ENCODE assay signal across 9 cellular contexts in genomic region chr19:16449330-16449961, GRCh38. TPM values are rescaled to one million over a fixed set of nuclear protein-coding genes. Genes with fewer than 3 reads are reported as not detected.
DNase-seq lines count a peak whose midpoint lies in the region; ATAC-seq, FAIRE-seq and TF ChIP-seq lines count a peak whose summit lies in the region.
"Had no signal": no experiment of that assay in that cellular context is flagged by ENCODE, and none has a peak within 500 bp of the region (broad histone marks: within the 10 kb centered on the region; RNA-seq: fewer than 3 reads in every experiment).

No MANE protein-coding gene starts in this region.

- 1% methylated on average over 6 of the region's 6 CpGs for WGBS in GM12878 (ENCODE audit: insufficient coverage, insufficient replicate concordance, low lambda C conversion rate, missing lambda C conversion rate)
- WGBS in gastroesophageal sphincter (ENCODE audit: low coverage in 1 of 2), 2 donors = 72 to 89% methylated on average over 5 to 6 of the region's 6 CpGs
- whole genome bisulfite sequencing in testis, 2 donors = 81 to 90% methylated on average over 6 of the region's 6 CpGs

- no peaks in the 10 kb centered on the region for H4K20me1 ChIP-seq in GM12878 (ENCODE audit: control insufficient read depth, insufficient read depth)

- in situ Hi-C loops in GM12878 (cut with MboI) = no loop called here

- H3K27ac ChIP-seq in GM12878 (ENCODE audit: control insufficient read depth, insufficient read depth) = peak overlapping the region; percentile 99
- H3K27ac ChIP-seq in gastroesophageal sphincter = no peak overlapping the region
- no peak overlapping the region for H3K27ac ChIP-seq in testis

- peaks cover 48 to 60% (median 49%) of the 10 kb centered on the region in 3 donors for H3K4me1 Mint-ChIP-seq in IgD-negative memory B cell

- RAD21 ChIA-PET in GM12878 (lab: Charles Lee; ENCODE audit: unreplicated experiment) = interaction anchor here (1.0 to 2.2 kb wide), 3 partner anchors 10 to 47 kb away, joined by 3 to 4 read pairs (median 3); partner anchors contain the start of genes C19orf44 and CALR3

- H3K9me3 ChIP-seq in GM12878 (replicated peaks; ENCODE audit: control insufficient read depth, insufficient read depth, low read length) (no peaks in the 10 kb centered on the region), gastroesophageal sphincter (no peaks in the 10 kb centered on the region), testis (no peaks in the 10 kb centered on the region)

- FAIRE-seq in GM12878 (lab: Jason Lieb, UNC) = peak; percentile 81

- H3K27ac Mint-ChIP-seq in IgD-negative memory B cell = peak overlapping the region; percentile 84 to 94 (median 90)

- peaks cover 67% of the 10 kb centered on the region for H3K4me1 ChIP-seq in GM12878 (ENCODE audit: control insufficient read depth, insufficient read depth, low read length)
- peaks cover 0 to 52% (median 22%) of the 10 kb centered on the region in 3 donors for H3K4me1 ChIP-seq in gastroesophageal sphincter
- peaks cover 26% of the 10 kb centered on the region for H3K4me1 ChIP-seq in testis

- DNase-seq in CD1c-positive myeloid dendritic cell (ENCODE audit: extremely low spot score) (peak; percentile 40), GM12878 (ENCODE audit: low read depth, low spot score) (peak; percentile 95), NCI-H2081 treated with DMSO at 0.1 percent for 48 hours (lab: John Stamatoyannopoulos, UW) (no peak), testis (no peak)

- no TSS peak for BruUV-seq in GM12878 (replicated peaks; lab: Mats Ljungman, UMichigan)

- CTCF ChIA-PET in GM12878 (lab: Yijun Ruan, JAX) = interaction anchor here (0.6 to 1.3 kb wide), 5 partner anchors 15 to 268 kb away, joined by 3 to 4 read pairs (median 3); no protein-coding TSS in a partner anchor

- peak overlapping the region; percentile 18; the same call in 1 of the 2 replicates for H3K4me3 ChIP-seq in GM12878
- no peak overlapping the region for H3K4me3 ChIP-seq in gastroesophageal sphincter
- no peak overlapping the region for H3K4me3 ChIP-seq in testis

- TF ChIP-seq EP300 in GM12878 (IDR thresholded peaks at IDR 0.05; ENCODE audit: borderline replicate concordance in 1 of 2, control insufficient read depth in 1 of 2, low read depth in 2 of 2, low read length in 2 of 2) (peak; percentile 94 to 97), gastroesophageal sphincter (IDR thresholded peaks at IDR 0.05) (no peak)

- TF ChIP-seq CTCF in GM12878 (IDR thresholded peaks at IDR 0.05 in 2 of 3, conservative IDR thresholded peaks at IDR 0.05 in 1 of 3; ENCODE audit: control insufficient read depth in 2 of 3, extremely low read depth in 1 of 3, insufficient read depth in 1 of 3, low read depth in 3 of 3, low read length in 3 of 3) (no peak), gastroesophageal sphincter (IDR thresholded peaks at IDR 0.05) (no peak), testis (IDR thresholded peaks at IDR 0.05) (no peak)

- peak overlapping the region; percentile 39 for H3K9ac ChIP-seq in GM12878 (ENCODE audit: control insufficient read depth, insufficient read depth, low read length)

- peak overlapping the region; percentile 65 for H3K4me2 ChIP-seq in GM12878 (ENCODE audit: control insufficient read depth, insufficient read depth)

- H2AFZ ChIP-seq in GM12878 (ENCODE audit: control insufficient read depth, low read depth, low read length) = no peak overlapping the region

- intact Hi-C loops in GM12878 (cut with micrococcal nuclease; ENCODE audit: unreplicated experiment) = loop anchor here (5.0 to 10.0 kb wide), 3 partner anchors 95 to 372 kb away; partner anchors contain the start of genes CHERP, RAB8A and TPM4
- intact Hi-C loops in testis (cut with DNase I; ENCODE audit: low total_unique reads) = no loop called here

- POLR2A ChIA-PET in GM12878 (lab: Charles Lee) = interaction anchor here (1.1 kb wide), 2 partner anchors 16 to 138 kb away, joined by 3 to 4 read pairs; no protein-coding TSS in a partner anchor

- SMC1A ChIA-PET in GM12878 (lab: Charles Lee; ENCODE audit: uncharacterized antibody, unreplicated experiment) = interaction anchor here (0.7 to 1.8 kb wide), 6 partner anchors 11 to 308 kb away, joined by 3 to 8 read pairs (median 4); no protein-coding TSS in a partner anchor

- TF ChIP-seq RAD21 in GM12878 (IDR thresholded peaks at IDR 0.05; ENCODE audit: insufficient read depth, low read depth, low read length) = no peak

- no peaks in the 10 kb centered on the region for H3K36me3 ChIP-seq in GM12878 (ENCODE audit: control insufficient read depth in 2 of 2, insufficient read depth in 2 of 2, low read length in 1 of 2)
- H3K36me3 ChIP-seq in gastroesophageal sphincter = no peaks in the 10 kb centered on the region
- no peaks in the 10 kb centered on the region for H3K36me3 ChIP-seq in testis (ENCODE audit: low read depth, missing control alignments)

- H3K9me3 Mint-ChIP-seq in IgD-negative memory B cell = peaks cover 0 to 3% (median 0%) of the 10 kb centered on the region in 3 donors

- H3K36me3 Mint-ChIP-seq in IgD-negative memory B cell = peaks cover 9% of the 10 kb centered on the region

- H3K4me3 Mint-ChIP-seq in IgD-negative memory B cell = peak overlapping the region; percentile 12 to 85 (median 72)

- peak; percentile 40 for ATAC-seq in GM19035 (IDR thresholded peaks at IDR 0.05; ENCODE audit: unreplicated experiment)
- peak; percentile 70 for ATAC-seq in GM12878
- no peak for ATAC-seq in gastroesophageal sphincter
- no peak for ATAC-seq in HG03095 (IDR thresholded peaks at IDR 0.05; ENCODE audit: unreplicated experiment)

- peaks cover 72% of the 10 kb centered on the region for H3K79me2 ChIP-seq in GM12878 (ENCODE audit: control insufficient read depth, insufficient read depth, low read length)

- no peak for TF ChIP-seq POLR2A in GM12878 (IDR thresholded peaks at IDR 0.05; ENCODE audit: low read depth, low read length)
- TF ChIP-seq POLR2A in gastroesophageal sphincter (IDR thresholded peaks at IDR 0.05) = no peak
- TF ChIP-seq POLR2A in testis (IDR thresholded peaks at IDR 0.05) = no peak

- no peaks in the 10 kb centered on the region; a peak in 1 of 4 replicates for H3K27me3 ChIP-seq in GM12878 (replicated peaks in 1 of 2; ENCODE audit: control insufficient read depth in 2 of 2, insufficient read depth in 2 of 2, low read length in 1 of 2)
- no peaks in the 10 kb centered on the region for H3K27me3 ChIP-seq in gastroesophageal sphincter
- H3K27me3 ChIP-seq in testis = no peaks in the 10 kb centered on the region

- peaks cover 2% of the 10 kb centered on the region for H3K27me3 Mint-ChIP-seq in IgD-negative memory B cell

RNA-seq across cellular contexts. Expression of gene EPS15L1, which starts 22.3 kb away (rescaled TPM):
- polyA plus RNA-seq in IgD-negative memory B cell (28.5 TPM), GM12878 (2011; rRNA removed) (7.2 and 19.1 TPM in 2 replicates), GM12878 (2014; fragmentation: Illumina TruSeq; extraction: Trizol) (20.4 and 24.1 TPM in 2 replicates), GM12878 (2014; fragmentation: Nextera tagmentation; extraction: Ambion mirVana) (1 to 10 TPM; 5.9 to 7.6 TPM), GM12878 (2014; rRNA removed) (20.4 and 25.3 TPM in 2 replicates), GM12878 (2016; fragmentation: Nextera tagmentation; extraction: Ambion mirVana) (10 to 100 TPM; 41.3 to 43.3 TPM), testis (ENCODE audit: insufficient read depth, low read depth, low replicate concordance) (36.5 TPM)
- total RNA-seq in GM12878 (2013; cell fraction: nucleolus; rRNA removed) = 105 and 117 TPM in 2 replicates
- total RNA-seq in GM12878 (2014; rRNA removed) (11.3 and 11.4 TPM in 2 replicates), GM12878 (2014; rRNA removed; fragmentation: Illumina TruSeq; extraction: Trizol) (15.9 and 16.7 TPM in 2 replicates), GM12878 (2021) (43.5 and 50.4 TPM in 2 replicates), gastroesophageal sphincter (10 to 100 TPM in 3 of 4 donors, 1 to 10 TPM in 1; 8.4 to 22.1 (median 15.2) TPM), testis (10 to 100 TPM; 51.8 to 55.8 TPM)
- 14.0 TPM for polyA plus RNA-seq in GM12878 (2011; ENCODE audit: low read depth)
- polyA plus RNA-seq in GM12878 (2011; cell fraction: cytosol; rRNA removed) = 15.6 and 16.9 TPM in 2 replicates
- 32.3 and 38.7 TPM in 2 replicates for polyA plus RNA-seq in GM12878 (2011; cell fraction: nucleus; rRNA removed)
- polyA plus RNA-seq in GM12878 (2012) = 34.0 and 35.2 TPM in 2 replicates
- 21.1 and 23.7 TPM in 2 replicates for polyA minus RNA-seq in GM12878 (2011; rRNA and poly(A)+ RNA removed)
- 10.7 and 12.6 TPM in 2 replicates for polyA minus RNA-seq in GM12878 (2011; cell fraction: cytosol; rRNA and poly(A)+ RNA removed)
- 20.1 and 45.2 TPM in 2 replicates for polyA minus RNA-seq in GM12878 (2011; cell fraction: nucleus; rRNA and poly(A)+ RNA removed)

RNA-seq across cellular contexts. Expression of gene CALR3, which starts 46.5 kb away (rescaled TPM):
- polyA plus RNA-seq in IgD-negative memory B cell = not detected
- not detected in 2 replicates for total RNA-seq in GM12878 (2013; cell fraction: nucleolus; rRNA removed)
- 0.11 TPM in 2 replicates for total RNA-seq in GM12878 (2014; rRNA removed)
- total RNA-seq in GM12878 (2014; rRNA removed; fragmentation: Illumina TruSeq; extraction: Trizol) = 0.18 and 0.45 TPM in 2 replicates
- total RNA-seq in GM12878 (2021) = 0.19 TPM in 1 of 2 replicates, not detected in the other
- not detected for polyA plus RNA-seq in GM12878 (2011; ENCODE audit: low read depth)
- 0.05 TPM in 1 of 2 replicates, not detected in the other for polyA plus RNA-seq in GM12878 (2011; rRNA removed)
- 0.06 TPM in 1 of 2 replicates, not detected in the other for polyA plus RNA-seq in GM12878 (2011; cell fraction: cytosol; rRNA removed)
- not detected in 2 replicates for polyA plus RNA-seq in GM12878 (2011; cell fraction: nucleus; rRNA removed)
- not detected in 2 replicates for polyA plus RNA-seq in GM12878 (2012)
- 0.35 and 0.43 TPM in 2 replicates for polyA plus RNA-seq in GM12878 (2014; fragmentation: Illumina TruSeq; extraction: Trizol)
- polyA plus RNA-seq in GM12878 (2014; fragmentation: Nextera tagmentation; extraction: Ambion mirVana) = under 1 TPM; 0.10 to 0.13 TPM
- polyA plus RNA-seq in GM12878 (2014; rRNA removed) = 0.12 and 0.14 TPM in 2 replicates
- under 1 TPM in 1 of 2 experiments, not detected in 1; 0.31 TPM for polyA plus RNA-seq in GM12878 (2016; fragmentation: Nextera tagmentation; extraction: Ambion mirVana)
- not detected in 2 replicates for polyA minus RNA-seq in GM12878 (2011; rRNA and poly(A)+ RNA removed)
- not detected in 2 replicates for polyA minus RNA-seq in GM12878 (2011; cell fraction: cytosol; rRNA and poly(A)+ RNA removed)
- polyA minus RNA-seq in GM12878 (2011; cell fraction: nucleus; rRNA and poly(A)+ RNA removed) = not detected in 2 replicates
- total RNA-seq in gastroesophageal sphincter = not detected
- 10 to 100 TPM; 40.6 to 75.7 TPM for total RNA-seq in testis
- polyA plus RNA-seq in testis (ENCODE audit: insufficient read depth, low read depth, low replicate concordance) = 102 TPM
- total RNA-seq: dermis microvascular lymphatic vessel endothelial cell had no signal

RNA-seq across cellular contexts. Expression of gene C19orf44, which starts 46.7 kb away (rescaled TPM):
- polyA plus RNA-seq in IgD-negative memory B cell = 3.6 TPM
- total RNA-seq in GM12878 (2013; cell fraction: nucleolus; rRNA removed) = 21.6 and 25.8 TPM in 2 replicates
- 2.0 and 2.1 TPM in 2 replicates for total RNA-seq in GM12878 (2014; rRNA removed)
- 2.7 and 3.3 TPM in 2 replicates for total RNA-seq in GM12878 (2014; rRNA removed; fragmentation: Illumina TruSeq; extraction: Trizol)
- 3.1 and 3.8 TPM in 2 replicates for total RNA-seq in GM12878 (2021)
- 0.84 TPM for polyA plus RNA-seq in GM12878 (2011; ENCODE audit: low read depth)
- 2.5 and 3.0 TPM in 2 replicates for polyA plus RNA-seq in GM12878 (2011; rRNA removed)
- polyA plus RNA-seq in GM12878 (2011; cell fraction: cytosol; rRNA removed) = 3.5 and 3.7 TPM in 2 replicates
- polyA plus RNA-seq in GM12878 (2011; cell fraction: nucleus; rRNA removed) = 8.7 and 9.7 TPM in 2 replicates
- polyA plus RNA-seq in GM12878 (2012) = 3.8 and 4.0 TPM in 2 replicates
- 3.6 and 5.2 TPM in 2 replicates for polyA plus RNA-seq in GM12878 (2014; fragmentation: Illumina TruSeq; extraction: Trizol)
- polyA plus RNA-seq in GM12878 (2014; fragmentation: Nextera tagmentation; extraction: Ambion mirVana) = under 1 TPM; 0.26 to 0.31 TPM
- polyA plus RNA-seq in GM12878 (2014; rRNA removed) = 4.1 and 5.4 TPM in 2 replicates
- 1 to 10 TPM; 3.9 to 4.0 TPM for polyA plus RNA-seq in GM12878 (2016; fragmentation: Nextera tagmentation; extraction: Ambion mirVana)
- polyA minus RNA-seq in GM12878 (2011; rRNA and poly(A)+ RNA removed) = 1.3 and 2.3 TPM in 2 replicates
- 2.5 and 3.3 TPM in 2 replicates for polyA minus RNA-seq in GM12878 (2011; cell fraction: cytosol; rRNA and poly(A)+ RNA removed)
- polyA minus RNA-seq in GM12878 (2011; cell fraction: nucleus; rRNA and poly(A)+ RNA removed) = 2.7 and 3.9 TPM in 2 replicates
- total RNA-seq in gastroesophageal sphincter = 10 to 100 TPM in 3 of 4 donors, 1 to 10 TPM in 1; 8.1 to 12.3 (median 11.9) TPM
- 10 to 100 TPM; 13.6 to 35.4 TPM for total RNA-seq in testis
- polyA plus RNA-seq in testis (ENCODE audit: insufficient read depth, low read depth, low replicate concordance) = 40.9 TPM

Comparison
In these comparisons a context has a peak if more than half of its experiments do, and no peak if none do; other contexts are left out.
1. DNase-seq: peak in CD1c-positive myeloid dendritic cell (single experiment) and GM12878 (single experiment); none in NCI-H2081 treated with DMSO at 0.1 percent for 48 hours (single experiment) and testis (single experiment).
2. ATAC-seq: peak in GM19035 (single experiment) and GM12878 (single experiment); none in gastroesophageal sphincter (single experiment) and HG03095 (single experiment).
3. RNA of gene CALR3, which starts 46.5 kb away (total RNA-seq): 40.6 to 75.7 TPM in testis; 0.11 to 0.45 TPM in GM12878 and not detected in gastroesophageal sphincter; every median in the first group is over 10 times any median in the second.